Comparison of ENCODE assay signal across 22 cellular contexts in the genomic region with DNA sequence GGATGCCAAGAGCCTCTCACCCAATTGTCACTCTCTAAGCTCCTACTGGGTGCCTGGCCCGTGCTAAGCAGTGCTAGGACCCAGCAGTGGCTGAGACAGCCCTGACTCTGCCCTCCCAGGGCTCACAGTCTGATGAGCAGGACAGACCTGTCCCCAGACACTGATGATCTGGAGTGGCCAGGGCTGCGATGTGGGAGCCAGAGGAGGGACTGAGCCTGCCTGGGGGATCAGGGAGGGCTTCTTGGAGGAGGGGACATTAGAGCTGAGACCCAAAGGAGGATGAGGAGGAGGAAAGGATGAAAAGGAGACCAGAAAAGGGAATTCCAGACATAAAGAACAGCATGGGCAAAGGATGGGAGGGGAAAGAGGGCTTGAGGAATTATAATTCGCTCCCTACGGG. TPM values are rescaled to one million over a fixed set of nuclear protein-coding genes. Genes with fewer than 3 reads are reported as not detected.
A peak's percentile ranks its signal among the peaks of the same experiment; 100 is the strongest.
DNase-seq lines count a peak whose midpoint lies in the region; ATAC-seq, FAIRE-seq and TF ChIP-seq lines count a peak whose summit lies in the region.
"Had no signal": no experiment of that assay in that cellular context is flagged by ENCODE, and none has a peak within 500 bp of the region (broad histone marks: within the 10 kb centered on the region; RNA-seq: fewer than 3 reads in every experiment).

No MANE protein-coding gene starts in this region.

- peak overlapping the region; percentile 59 for H3K27ac Mint-ChIP-seq in HFFc6
- H3K27ac Mint-ChIP-seq in stimulated activated memory B cell treated with anti-CD40 and anti-IgM and Interleukin-4, amounts not matched to agents 10 μg/mL and 1 μg/mL and 100 μg/mL, for 72 hours = peak overlapping the region; percentile 82
- H3K27ac Mint-ChIP-seq: CD4-positive, alpha-beta T cell had no signal

- peaks cover 54% of the 10 kb centered on the region for H3K36me3 Mint-ChIP-seq in HFFc6 (ENCODE audit: low read depth)
- peaks cover 61% of the 10 kb centered on the region for H3K36me3 Mint-ChIP-seq in stimulated activated memory B cell treated with anti-CD40 and anti-IgM and Interleukin-4, amounts not matched to agents 10 μg/mL and 1 μg/mL and 100 μg/mL, for 72 hours

- no peak overlapping the region for H2AFZ ChIP-seq in K562 (ENCODE audit: low read depth, low read length)

- H3K27ac ChIP-seq in K562 (ENCODE audit: extremely low read depth, low read depth, low read length) = no peak overlapping the region

- H3K9me1 ChIP-seq in K562 (ENCODE audit: control insufficient read depth, insufficient read depth, low read length) = no peaks in the 10 kb centered on the region

- H3K4me3 ChIP-seq in K562 = no peak overlapping the region
- H3K4me3 ChIP-seq: HAP-1, MG63 had no signal

- peaks cover 2 to 40% of the 10 kb centered on the region in 2 experiments; a peak in 4 of 5 replicates for H3K4me1 ChIP-seq in K562 (replicated peaks in 1 of 2; ENCODE audit: control insufficient read depth in 2 of 2, insufficient read depth in 2 of 2, low read length in 2 of 2)
- H3K4me1 ChIP-seq: BE2C, Caco-2, HAP-1 had no signal

- no peaks in the 10 kb centered on the region for H3K9me3 Mint-ChIP-seq in HFFc6
- H3K9me3 Mint-ChIP-seq in stimulated activated memory B cell treated with anti-CD40 and anti-IgM and Interleukin-4, amounts not matched to agents 10 μg/mL and 1 μg/mL and 100 μg/mL, for 72 hours = no peaks in the 10 kb centered on the region
- H3K9me3 Mint-ChIP-seq: CD4-positive, alpha-beta T cell had no signal

- DNase-seq in Right ventricle myocardium superior = peak; percentile 3
- DNase-seq in cardiac septum (ENCODE audit: low spot score) = no peak
- no peak for DNase-seq in HFFc6
- DNase-seq in K562 (ENCODE audit: extremely low read depth in 1 of 4, low spot score in 3 of 4) = peak in 1 of 4 experiments; percentile 5
- no peak for DNase-seq in activated gamma-delta T cell treated with Interleukin-2 at 50 U/mL for 16 hours
- DNase-seq: BE2C; Caco-2; CD4-positive, alpha-beta T cell; DMS153; MG63; NCI-H1417; NCI-H1694 treated with DMSO at 0.1 percent for 48 hours; NCI-H2081 treated with DMSO at 0.1 percent for 48 hours; NCI-H2171 treated with DMSO at 0.1 percent for 48 hours; NCI-H526; OCI-M1 had no signal

- H3K4me3 Mint-ChIP-seq in HFFc6 = no peak overlapping the region
- H3K4me3 Mint-ChIP-seq in stimulated activated memory B cell treated with anti-CD40 and anti-IgM and Interleukin-4, amounts not matched to agents 10 μg/mL and 1 μg/mL and 100 μg/mL, for 72 hours = no peak overlapping the region
- H3K4me3 Mint-ChIP-seq: CD4-positive, alpha-beta T cell had no signal

- intact Hi-C loops in Right ventricle myocardium superior (cut with DNase I) (no loop called here), cardiac septum (cut with DNase I) (no loop called here), K562 (cut with micrococcal nuclease) (no loop called here)

- H3K4me2 ChIP-seq in K562 (ENCODE audit: insufficient read depth, low read length) = no peak overlapping the region

- H3K36me3 ChIP-seq in K562 (ENCODE audit: control insufficient read depth, insufficient read depth, low read length) = peaks cover 76% of the 10 kb centered on the region; the same call in 2 of the 3 replicates

- no peak for FAIRE-seq in K562 (lab: Jason Lieb, UNC)
- FAIRE-seq: A204.1, GM12891 had no signal

- TF ChIP-seq EP300 in K562 (IDR thresholded peaks at IDR 0.05; ENCODE audit: low read length) = no peak

- ATAC-seq in Right ventricle myocardium superior (ENCODE audit: poor library complexity) (no peak), K562 (no peak), HG02970 (IDR thresholded peaks at IDR 0.05; ENCODE audit: low FRiP score, unreplicated experiment) (no peak), HG02870 (IDR thresholded peaks at IDR 0.05; ENCODE audit: unreplicated experiment) (no peak)
- ATAC-seq in stimulated activated memory B cell treated with anti-CD40 and anti-IgM and Interleukin-4, amounts not matched to agents 10 μg/mL and 1 μg/mL and 100 μg/mL, for 72 hours = no peak

- H3K79me2 ChIP-seq in K562 (ENCODE audit: control insufficient read depth, insufficient read depth, low read length) = peaks cover 12% of the 10 kb centered on the region

- peaks cover 4% of the 10 kb centered on the region for H3K27me3 Mint-ChIP-seq in HFFc6 (ENCODE audit: insufficient read depth)
- no peaks in the 10 kb centered on the region for H3K27me3 Mint-ChIP-seq in stimulated activated memory B cell treated with anti-CD40 and anti-IgM and Interleukin-4, amounts not matched to agents 10 μg/mL and 1 μg/mL and 100 μg/mL, for 72 hours
- H3K27me3 Mint-ChIP-seq: CD4-positive, alpha-beta T cell had no signal

- in situ Hi-C loops in K562 (cut with MboI) = no loop called here

- no peaks in the 10 kb centered on the region for H3K27me3 ChIP-seq in K562 (ENCODE audit: control insufficient read depth in 2 of 2, insufficient read depth in 2 of 2, low read length in 2 of 2)
- H3K27me3 ChIP-seq: BE2C, MG63 had no signal

- H3K9me3 ChIP-seq in K562 (replicated peaks; ENCODE audit: control insufficient read depth, insufficient read depth, low read depth, low read length) = no peaks in the 10 kb centered on the region
- H3K9me3 ChIP-seq: BE2C, Caco-2, HAP-1, MG63 had no signal

- 0 out of 4 replicates have a peak overlapping the region, but pooled peaks of 1 of the 2 experiments have one; percentile 4 for H3K9ac ChIP-seq in K562 (ENCODE audit: insufficient read depth in 1 of 2, low read depth in 2 of 2, low read length in 2 of 2)

- peak; percentile 46 for TF ChIP-seq POLR2A in K562 (conservative IDR thresholded peaks at IDR 0.05)

- peaks cover 29% of the 10 kb centered on the region for H3K4me1 Mint-ChIP-seq in HFFc6 (ENCODE audit: low read depth)
- H3K4me1 Mint-ChIP-seq in stimulated activated memory B cell treated with anti-CD40 and anti-IgM and Interleukin-4, amounts not matched to agents 10 μg/mL and 1 μg/mL and 100 μg/mL, for 72 hours = peaks cover 44% of the 10 kb centered on the region

- TF ChIP-seq CTCF in HFFc6 (IDR thresholded peaks at IDR 0.05) = no peak
- no peak for TF ChIP-seq CTCF in K562 (IDR thresholded peaks at IDR 0.05 in 2 of 3, conservative IDR thresholded peaks at IDR 0.05 in 1 of 3; ENCODE audit: insufficient read depth in 2 of 3, low read depth in 1 of 3, low read length in 3 of 3)

- TF ChIP-seq RAD21 in K562 (CRISPR knock-in tag; conservative IDR thresholded peaks at IDR 0.05 in 1 of 2, IDR thresholded peaks at IDR 0.05 in 1 of 2) = no peak

- BruUV-seq in K562 (replicated peaks; lab: Mats Ljungman, UMichigan) = no TSS peak

- no peaks in the 10 kb centered on the region for H4K20me1 ChIP-seq in K562 (replicated peaks; ENCODE audit: control insufficient read depth, insufficient read depth, low read length)

- CTCF ChIA-PET in K562 (lab: Yijun Ruan, JAX; ENCODE audit: low intra/inter-chr PET ratio) = no interaction called here

- 90% methylated on average over 4 of the region's 4 CpGs for WGBS in K562 (ENCODE audit: insufficient coverage, low coverage, missing lambda C conversion rate)

- POLR2A ChIA-PET in K562 (lab: Yijun Ruan, JAX) = interaction anchor here (0.6 kb wide), 1 partner anchor 21 kb away, joined by 4 read pairs; no protein-coding TSS in a partner anchor

RNA-seq across cellular contexts. Expression of a gene that starts 6.6 kb away (rescaled TPM):
- 163 TPM for total RNA-seq in Right ventricle myocardium superior
- total RNA-seq in cardiac septum = 89.0 TPM
- 100 to 1,000 TPM; 106 to 129 (median 117) TPM for total RNA-seq in HFFc6 (2021; fragmentation: NEBNext Ultra II Directional; extraction: Animal tissue kit (Norgen Biotek cat#: 25700))
- 39.0 and 101 TPM in 2 replicates for total RNA-seq in K562 (2011; cell fraction: chromatin; rRNA removed; ENCODE audit: low replicate concordance)
- 64.0 and 74.7 TPM in 2 replicates for total RNA-seq in K562 (2011; cell fraction: nucleolus; rRNA removed)
- total RNA-seq in K562 (2011; cell fraction: nucleoplasm; rRNA removed) = 56.7 and 74.6 TPM in 2 replicates
- 87.1 and 89.4 TPM in 2 replicates for total RNA-seq in K562 (2014; rRNA removed)
- total RNA-seq in K562 (2014; rRNA removed; fragmentation: Illumina TruSeq; extraction: Trizol) = 31.1 and 37.7 TPM in 2 replicates
- total RNA-seq in K562 (2015; rRNA removed; fragmentation: Illumina TruSeq; extraction: Trizol) = 49.9 and 57.3 TPM in 2 replicates
- total RNA-seq in K562 (2021) = 75.1 and 75.5 TPM in 2 replicates
- 60.0 and 67.5 TPM in 2 replicates for polyA plus RNA-seq in K562 (2011; rRNA removed)
- polyA plus RNA-seq in K562 (2011; cell fraction: cytosol; rRNA removed) = 85.4 and 165 TPM in 2 replicates
- 90.3 and 164 TPM in 2 replicates for polyA plus RNA-seq in K562 (2011; cell fraction: nucleus; rRNA removed)
- polyA plus RNA-seq in K562 (2012) = 61.5 and 139 TPM in 2 replicates
- polyA plus RNA-seq in K562 (2014; fragmentation: Illumina TruSeq; extraction: Trizol) = 70.3 and 86.8 TPM in 2 replicates
- 10 to 100 TPM in 1 of 2 experiments, 1 to 10 TPM in 1; 9.3 to 17.0 TPM for polyA plus RNA-seq in K562 (2014; fragmentation: Nextera tagmentation; extraction: Ambion mirVana)
- 92.6 and 95.8 TPM in 2 replicates for polyA plus RNA-seq in K562 (2014; rRNA removed)
- 19.6 and 33.4 TPM in 2 replicates for polyA minus RNA-seq in K562 (2011; rRNA and poly(A)+ RNA removed)
- polyA minus RNA-seq in K562 (2011; cell fraction: cytosol; rRNA and poly(A)+ RNA removed) = 57.8 and 74.6 TPM in 2 replicates
- polyA minus RNA-seq in K562 (2011; cell fraction: nucleus; rRNA and poly(A)+ RNA removed) = 37.8 and 41.3 TPM in 2 replicates

RNA-seq across cellular contexts. Expression of a gene that starts 10.7 kb away (rescaled TPM):
- total RNA-seq in Right ventricle myocardium superior (7.7 TPM), cardiac septum (3.2 TPM), K562 (2014; rRNA removed) (36.6 and 50.6 TPM in 2 replicates), K562 (2014; rRNA removed; fragmentation: Illumina TruSeq; extraction: Trizol) (19.7 and 22.7 TPM in 2 replicates), K562 (2015; rRNA removed; fragmentation: Illumina TruSeq; extraction: Trizol) (50.1 and 51.0 TPM in 2 replicates), K562 (2021) (27.4 and 32.1 TPM in 2 replicates)
- total RNA-seq in HFFc6 (2021; fragmentation: NEBNext Ultra II Directional; extraction: Animal tissue kit (Norgen Biotek cat#: 25700)) = 10 to 100 TPM; 13.7 to 25.8 (median 15.1) TPM
- 7.5 and 14.6 TPM in 2 replicates for total RNA-seq in K562 (2011; cell fraction: chromatin; rRNA removed; ENCODE audit: low replicate concordance)
- total RNA-seq in K562 (2011; cell fraction: nucleolus; rRNA removed) = 11.1 and 14.3 TPM in 2 replicates
- total RNA-seq in K562 (2011; cell fraction: nucleoplasm; rRNA removed) = 9.8 and 10.3 TPM in 2 replicates
- polyA plus RNA-seq in K562 (2011; rRNA removed) (8.5 and 9.7 TPM in 2 replicates), K562 (2014; fragmentation: Illumina TruSeq; extraction: Trizol) (32.6 and 37.4 TPM in 2 replicates), K562 (2014; fragmentation: Nextera tagmentation; extraction: Ambion mirVana) (1 to 10 TPM; 3.0 to 6.4 TPM), K562 (2014; rRNA removed) (29.2 and 31.7 TPM in 2 replicates)
- polyA plus RNA-seq in K562 (2011; cell fraction: cytosol; rRNA removed) = 11.0 and 17.1 TPM in 2 replicates
- polyA plus RNA-seq in K562 (2011; cell fraction: nucleus; rRNA removed) = 3.6 and 6.6 TPM in 2 replicates
- 5.1 and 14.9 TPM in 2 replicates for polyA plus RNA-seq in K562 (2012)
- polyA minus RNA-seq in K562 (2011; rRNA and poly(A)+ RNA removed) = 4.5 and 4.9 TPM in 2 replicates
- polyA minus RNA-seq in K562 (2011; cell fraction: cytosol; rRNA and poly(A)+ RNA removed) = 12.2 and 12.9 TPM in 2 replicates
- polyA minus RNA-seq in K562 (2011; cell fraction: nucleus; rRNA and poly(A)+ RNA removed) = 3.0 and 3.8 TPM in 2 replicates

RNA-seq across cellular contexts. Expression of a gene that starts 12.3 kb away (rescaled TPM):
- total RNA-seq in Right ventricle myocardium superior = 207 TPM
- total RNA-seq in cardiac septum = 119 TPM
- total RNA-seq in HFFc6 (2021; fragmentation: NEBNext Ultra II Directional; extraction: Animal tissue kit (Norgen Biotek cat#: 25700)) = 10 to 100 TPM; 10.2 to 24.7 (median 22.2) TPM
- total RNA-seq in K562 (2011; cell fraction: chromatin; rRNA removed; ENCODE audit: low replicate concordance) = 13.7 and 25.0 TPM in 2 replicates
- total RNA-seq in K562 (2011; cell fraction: nucleolus; rRNA removed) = 14.5 and 17.6 TPM in 2 replicates
- total RNA-seq in K562 (2011; cell fraction: nucleoplasm; rRNA removed) = 15.8 and 21.6 TPM in 2 replicates
- 2.3 TPM in 2 replicates for total RNA-seq in K562 (2014; rRNA removed)
- 0.84 and 1.0 TPM in 2 replicates for total RNA-seq in K562 (2014; rRNA removed; fragmentation: Illumina TruSeq; extraction: Trizol)
- total RNA-seq in K562 (2015; rRNA removed; fragmentation: Illumina TruSeq; extraction: Trizol) = 0.83 and 0.94 TPM in 2 replicates
- total RNA-seq in K562 (2021) = 4.5 and 6.7 TPM in 2 replicates
- polyA plus RNA-seq in K562 (2011; rRNA removed) = 2.0 and 6.6 TPM in 2 replicates
- 2.6 and 3.5 TPM in 2 replicates for polyA plus RNA-seq in K562 (2011; cell fraction: cytosol; rRNA removed)
- polyA plus RNA-seq in K562 (2011; cell fraction: nucleus; rRNA removed) = 16.5 and 21.1 TPM in 2 replicates
- polyA plus RNA-seq in K562 (2012) = 7.4 and 23.3 TPM in 2 replicates
- 2.7 and 3.6 TPM in 2 replicates for polyA plus RNA-seq in K562 (2014; fragmentation: Illumina TruSeq; extraction: Trizol)
- under 1 TPM; 0.32 to 0.82 TPM for polyA plus RNA-seq in K562 (2014; fragmentation: Nextera tagmentation; extraction: Ambion mirVana)
- 1.7 and 3.7 TPM in 2 replicates for polyA plus RNA-seq in K562 (2014; rRNA removed)
- polyA minus RNA-seq in K562 (2011; rRNA and poly(A)+ RNA removed) = 1.6 and 2.6 TPM in 2 replicates
- polyA minus RNA-seq in K562 (2011; cell fraction: cytosol; rRNA and poly(A)+ RNA removed) = 2.4 and 7.6 TPM in 2 replicates
- polyA minus RNA-seq in K562 (2011; cell fraction: nucleus; rRNA and poly(A)+ RNA removed) = 3.1 and 6.1 TPM in 2 replicates

RNA-seq across cellular contexts. Expression of a gene that starts 46.8 kb away (rescaled TPM):
- 11.2 TPM for total RNA-seq in Right ventricle myocardium superior
- 12.4 TPM for total RNA-seq in cardiac septum
- total RNA-seq in HFFc6 (2021; fragmentation: NEBNext Ultra II Directional; extraction: Animal tissue kit (Norgen Biotek cat#: 25700)) = 100 to 1,000 TPM in 1 of 6 experiments, 10 to 100 TPM in 5; 80.2 to 108 (median 87.8) TPM
- total RNA-seq in K562 (2011; cell fraction: chromatin; rRNA removed; ENCODE audit: low replicate concordance) = 133 and 285 TPM in 2 replicates
- 121 and 134 TPM in 2 replicates for total RNA-seq in K562 (2011; cell fraction: nucleolus; rRNA removed)
- 92.9 and 95.2 TPM in 2 replicates for total RNA-seq in K562 (2011; cell fraction: nucleoplasm; rRNA removed)
- 26.4 and 29.8 TPM in 2 replicates for total RNA-seq in K562 (2014; rRNA removed)
- 12.0 and 15.0 TPM in 2 replicates for total RNA-seq in K562 (2014; rRNA removed; fragmentation: Illumina TruSeq; extraction: Trizol)
- total RNA-seq in K562 (2015; rRNA removed; fragmentation: Illumina TruSeq; extraction: Trizol) = 12.9 and 13.9 TPM in 2 replicates
- 55.9 and 57.7 TPM in 2 replicates for total RNA-seq in K562 (2021)
- polyA plus RNA-seq in K562 (2011; rRNA removed) = 23.4 and 52.4 TPM in 2 replicates
- polyA plus RNA-seq in K562 (2011; cell fraction: cytosol; rRNA removed) = 23.5 and 48.2 TPM in 2 replicates
- 142 and 172 TPM in 2 replicates for polyA plus RNA-seq in K562 (2011; cell fraction: nucleus; rRNA removed)
- polyA plus RNA-seq in K562 (2012) = 37.7 and 45.1 TPM in 2 replicates
- polyA plus RNA-seq in K562 (2014; fragmentation: Illumina TruSeq; extraction: Trizol) = 28.5 and 32.7 TPM in 2 replicates
- polyA plus RNA-seq in K562 (2014; fragmentation: Nextera tagmentation; extraction: Ambion mirVana) = 1 to 10 TPM; 2.2 to 2.4 TPM
- 31.1 and 31.6 TPM in 2 replicates for polyA plus RNA-seq in K562 (2014; rRNA removed)
- polyA minus RNA-seq in K562 (2011; rRNA and poly(A)+ RNA removed) = 51.5 and 54.5 TPM in 2 replicates
- 26.8 and 33.6 TPM in 2 replicates for polyA minus RNA-seq in K562 (2011; cell fraction: cytosol; rRNA and poly(A)+ RNA removed)
- 37.0 and 57.0 TPM in 2 replicates for polyA minus RNA-seq in K562 (2011; cell fraction: nucleus; rRNA and poly(A)+ RNA removed)

RNA-seq across cellular contexts. Expression of a gene that starts 50.6 kb away (rescaled TPM):
- total RNA-seq in Right ventricle myocardium superior = 0.51 TPM
- total RNA-seq in cardiac septum = 0.94 TPM
- total RNA-seq in HFFc6 (2021; fragmentation: NEBNext Ultra II Directional; extraction: Animal tissue kit (Norgen Biotek cat#: 25700)) = 10 to 100 TPM; 35.0 to 71.5 (median 62.9) TPM
- total RNA-seq in K562 (2011; cell fraction: chromatin; rRNA removed; ENCODE audit: low replicate concordance) = 2.1 and 8.8 TPM in 2 replicates
- 4.2 and 6.7 TPM in 2 replicates for total RNA-seq in K562 (2011; cell fraction: nucleolus; rRNA removed)
- total RNA-seq in K562 (2011; cell fraction: nucleoplasm; rRNA removed) = 3.9 and 4.5 TPM in 2 replicates
- total RNA-seq in K562 (2014; rRNA removed) = 1.2 and 1.6 TPM in 2 replicates
- total RNA-seq in K562 (2014; rRNA removed; fragmentation: Illumina TruSeq; extraction: Trizol) = 0.73 TPM in 2 replicates
- 0.18 and 0.26 TPM in 2 replicates for total RNA-seq in K562 (2015; rRNA removed; fragmentation: Illumina TruSeq; extraction: Trizol)
- total RNA-seq in K562 (2021) = 2.4 and 2.7 TPM in 2 replicates
- 0.25 and 0.27 TPM in 2 replicates for polyA plus RNA-seq in K562 (2011; rRNA removed)
- 0.32 and 0.52 TPM in 2 replicates for polyA plus RNA-seq in K562 (2011; cell fraction: cytosol; rRNA removed)
- 1.8 and 3.8 TPM in 2 replicates for polyA plus RNA-seq in K562 (2011; cell fraction: nucleus; rRNA removed)
- polyA plus RNA-seq in K562 (2012) = 0.76 and 1.3 TPM in 2 replicates
- 1.2 and 1.4 TPM in 2 replicates for polyA plus RNA-seq in K562 (2014; fragmentation: Illumina TruSeq; extraction: Trizol)
- polyA plus RNA-seq in K562 (2014; fragmentation: Nextera tagmentation; extraction: Ambion mirVana) = under 1 TPM; 0.11 to 0.30 TPM
- 0.93 and 2.9 TPM in 2 replicates for polyA plus RNA-seq in K562 (2014; rRNA removed)
- 0.54 and 0.77 TPM in 2 replicates for polyA minus RNA-seq in K562 (2011; rRNA and poly(A)+ RNA removed)
- polyA minus RNA-seq in K562 (2011; cell fraction: cytosol; rRNA and poly(A)+ RNA removed) = 0.55 and 0.76 TPM in 2 replicates
- polyA minus RNA-seq in K562 (2011; cell fraction: nucleus; rRNA and poly(A)+ RNA removed) = 2.8 and 3.6 TPM in 2 replicates
